In the genomic region with DNA sequence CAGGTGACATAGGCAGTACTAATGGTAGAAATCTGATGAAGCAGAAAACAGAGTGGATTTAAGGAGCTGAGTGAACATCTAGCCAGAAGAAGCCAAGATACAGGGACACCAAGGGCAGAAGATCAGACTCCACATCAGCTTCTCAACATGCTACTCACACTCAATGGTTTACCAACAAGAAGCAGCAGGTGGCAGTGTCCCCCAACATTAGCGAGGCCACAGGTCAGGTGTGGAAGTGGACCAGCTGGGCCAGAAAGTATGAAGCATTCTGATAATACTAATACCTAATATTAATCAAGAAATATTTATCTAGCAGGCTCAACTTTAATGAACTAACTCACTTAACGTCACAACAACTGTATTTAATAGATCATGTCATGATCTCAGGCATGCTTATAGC, we compare ENCODE assay signal across 8 cellular contexts.
DNase-seq lines count a peak whose midpoint lies in the region; ATAC-seq lines count a peak whose summit lies in the region.

No MANE protein-coding gene starts in this region.

- CTCF ChIA-PET in activated naive CD4-positive, alpha-beta T cell treated with anti-CD3 and anti-CD28 coated beads for 36 hours (lab: Charles Lee): interaction anchor here (0.6 to 4.5 kb wide), 11 partner anchors 9 to 571 kb away, joined by 3 to 98 read pairs (median 4); partner anchors contain the start of gene TTC29

- intact Hi-C loops in activated naive CD4-positive, alpha-beta T cell treated with anti-CD3 and anti-CD28 coated beads for 36 hours (cut with micrococcal nuclease): loop anchor here (1.0 to 10.0 kb wide), 4 partner anchors 78 to 677 kb away; no protein-coding TSS in a partner anchor

- no peak overlapping the region for H3K27ac Mint-ChIP-seq in activated naive CD4-positive, alpha-beta T cell treated with anti-CD3 and anti-CD28 coated beads for 36 hours

- DNase-seq in AML-193 (lab: John Stamatoyannopoulos, UW) (peak; percentile 10 to 29), SHP77 treated with DMSO at 0.1 percent for 48 hours (lab: John Stamatoyannopoulos, UW) (peak; percentile 15), glomerular endothelial cell (ENCODE audit: extremely low read depth, low read depth, low spot score) (peak; percentile 18), pulmonary artery endothelial cell (ENCODE audit: low read depth, low spot score) (peak; percentile 11), NCI-H1436 treated with DMSO at 0.1 percent for 48 hours (lab: John Stamatoyannopoulos, UW) (no peak)
- DNase-seq in activated naive CD4-positive, alpha-beta T cell treated with anti-CD3 and anti-CD28 coated beads for 36 hours: peak; percentile 77

- peak; percentile 83 for ATAC-seq in GM18517 (IDR thresholded peaks at IDR 0.05; ENCODE audit: unreplicated experiment)
- ATAC-seq in HG03060 (IDR thresholded peaks at IDR 0.05; ENCODE audit: low read depth, unreplicated experiment): peak; percentile 80

- H3K27me3 Mint-ChIP-seq in activated naive CD4-positive, alpha-beta T cell treated with anti-CD3 and anti-CD28 coated beads for 36 hours (ENCODE audit: low read depth): peaks cover 11% of the 10 kb centered on the region

- no peak overlapping the region for H3K4me3 Mint-ChIP-seq in activated naive CD4-positive, alpha-beta T cell treated with anti-CD3 and anti-CD28 coated beads for 36 hours

- no peaks in the 10 kb centered on the region for H3K36me3 Mint-ChIP-seq in activated naive CD4-positive, alpha-beta T cell treated with anti-CD3 and anti-CD28 coated beads for 36 hours (ENCODE audit: low read depth)

- no peaks in the 10 kb centered on the region for H3K4me1 Mint-ChIP-seq in activated naive CD4-positive, alpha-beta T cell treated with anti-CD3 and anti-CD28 coated beads for 36 hours (ENCODE audit: low read depth)

- H3K9me3 Mint-ChIP-seq in activated naive CD4-positive, alpha-beta T cell treated with anti-CD3 and anti-CD28 coated beads for 36 hours: no peaks in the 10 kb centered on the region
